19 cellular contexts compared by ENCODE assay signal in genomic region chr12:61504396-61505115, GRCh38.
DNase-seq lines count a peak whose midpoint lies in the region; ATAC-seq and TF ChIP-seq lines count a peak whose summit lies in the region.
"Had no signal": no experiment of that assay in that cellular context is flagged by ENCODE, and none has a peak within 500 bp of the region (broad histone marks: within the 10 kb centered on the region; RNA-seq: fewer than 3 reads in every experiment).

No MANE protein-coding gene starts in this region.

- H3K4me3 ChIP-seq in HUES48 (ENCODE audit: low read depth, low read length): peak overlapping the region; percentile 22; the same call in 1 of the 2 replicates
- no peak overlapping the region for H3K4me3 ChIP-seq in hepatocyte
- no peak overlapping the region for H3K4me3 ChIP-seq in left lung
- H3K4me3 ChIP-seq: BLaER1 treated with 17β-estradiol and CSF1 and Interleukin-3, amounts not matched to agents 10 nM and 100 nM; PC-9 had no signal

- H3K27ac ChIP-seq in HUES48 (ENCODE audit: low read depth, low read length) (peak overlapping the region; percentile 80), hepatocyte (no peak overlapping the region), left lung (no peak overlapping the region)
- H3K27ac ChIP-seq: BLaER1 treated with 17β-estradiol and CSF1 and Interleukin-3, amounts not matched to agents 10 nM and 100 nM; PC-9; RWPE1 had no signal

- intact Hi-C loops in left lung (cut with DNase I) (no loop called here), Calu3 (cut with micrococcal nuclease; ENCODE audit: unreplicated experiment) (no loop called here)

- H3K36me3 Mint-ChIP-seq in Calu3 (ENCODE audit: insufficient read depth, unreplicated experiment): no peaks in the 10 kb centered on the region
- H3K36me3 Mint-ChIP-seq in activated T-cell treated with anti-CD3 and anti-CD28 coated beads, Interleukin-2, amount 50 U/mL, for 24 hours (ENCODE audit: low read depth): no peaks in the 10 kb centered on the region
- H3K36me3 Mint-ChIP-seq in effector memory CD8-positive, alpha-beta T cell (ENCODE audit: insufficient read depth): no peaks in the 10 kb centered on the region
- H3K36me3 Mint-ChIP-seq: CD8-positive, alpha-beta T cell had no signal

- H3K9me3 ChIP-seq in HUES48 (ENCODE audit: control insufficient read depth, insufficient read depth, low read length) (peaks cover 11% of the 10 kb centered on the region; the same call in 1 of the 2 replicates), hepatocyte (ENCODE audit: low read depth) (no peaks in the 10 kb centered on the region), left lung (no peaks in the 10 kb centered on the region)
- H3K9me3 ChIP-seq: BLaER1 treated with 17β-estradiol and CSF1 and Interleukin-3, amounts not matched to agents 10 nM and 100 nM had no signal

- H3K36me3 ChIP-seq in HUES48 (ENCODE audit: control insufficient read depth, insufficient read depth, low read length): no peaks in the 10 kb centered on the region
- no peaks in the 10 kb centered on the region for H3K36me3 ChIP-seq in hepatocyte (replicated peaks; ENCODE audit: insufficient read depth, low read depth)
- no peaks in the 10 kb centered on the region for H3K36me3 ChIP-seq in left lung
- H3K36me3 ChIP-seq: BLaER1 treated with 17β-estradiol and CSF1 and Interleukin-3, amounts not matched to agents 10 nM and 100 nM had no signal

- no peaks in the 10 kb centered on the region for H3K9me3 Mint-ChIP-seq in Calu3 (ENCODE audit: low read depth, unreplicated experiment)
- peaks cover under 1% of the 10 kb centered on the region for H3K9me3 Mint-ChIP-seq in activated T-cell treated with anti-CD3 and anti-CD28 coated beads, Interleukin-2, amount 50 U/mL, for 24 hours
- peaks cover 7 to 27% of the 10 kb centered on the region in 2 donors for H3K9me3 Mint-ChIP-seq in effector memory CD8-positive, alpha-beta T cell

- ATAC-seq in left lung: peak; percentile 49
- no peak for ATAC-seq in effector memory CD8-positive, alpha-beta T cell (replicated peaks)
- ATAC-seq: CD8-positive, alpha-beta T cell; SK-N-SH treated with all-trans-retinoic acid at 6 μM for 48 hours had no signal

- no peaks in the 10 kb centered on the region for H3K4me1 Mint-ChIP-seq in Calu3 (ENCODE audit: low read depth, unreplicated experiment)
- no peaks in the 10 kb centered on the region for H3K4me1 Mint-ChIP-seq in activated T-cell treated with anti-CD3 and anti-CD28 coated beads, Interleukin-2, amount 50 U/mL, for 24 hours (ENCODE audit: low read depth)
- no peaks in the 10 kb centered on the region for H3K4me1 Mint-ChIP-seq in effector memory CD8-positive, alpha-beta T cell (ENCODE audit: low read depth in 2 of 2)

- H3K27me3 Mint-ChIP-seq in Calu3 (ENCODE audit: unreplicated experiment): no peaks in the 10 kb centered on the region
- H3K27me3 Mint-ChIP-seq in activated T-cell treated with anti-CD3 and anti-CD28 coated beads, Interleukin-2, amount 50 U/mL, for 24 hours: no peaks in the 10 kb centered on the region
- no peaks in the 10 kb centered on the region for H3K27me3 Mint-ChIP-seq in effector memory CD8-positive, alpha-beta T cell

- CTCF ChIA-PET in Calu3 (lab: Charles Lee): no interaction called here

- H3K27me3 ChIP-seq in HUES48 (ENCODE audit: control insufficient read depth, insufficient read depth, low read length): no peaks in the 10 kb centered on the region
- no peaks in the 10 kb centered on the region for H3K27me3 ChIP-seq in hepatocyte
- H3K27me3 ChIP-seq in left lung: no peaks in the 10 kb centered on the region
- H3K27me3 ChIP-seq: BLaER1 treated with 17β-estradiol and CSF1 and Interleukin-3, amounts not matched to agents 10 nM and 100 nM had no signal

- no peak overlapping the region for H3K27ac Mint-ChIP-seq in Calu3 (ENCODE audit: unreplicated experiment)
- no peak overlapping the region for H3K27ac Mint-ChIP-seq in activated T-cell treated with anti-CD3 and anti-CD28 coated beads, Interleukin-2, amount 50 U/mL, for 24 hours
- no peak overlapping the region for H3K27ac Mint-ChIP-seq in effector memory CD8-positive, alpha-beta T cell
- H3K27ac Mint-ChIP-seq: CD8-positive, alpha-beta T cell; HFFc6 had no signal

- H3K79me2 ChIP-seq in hepatocyte: no peaks in the 10 kb centered on the region

- no peak overlapping the region for H3K4me2 ChIP-seq in hepatocyte
- H3K4me2 ChIP-seq: BLaER1 treated with 17β-estradiol and CSF1 and Interleukin-3, amounts not matched to agents 10 nM and 100 nM; PC-9 had no signal

- DNase-seq in NCI-H748 treated with DMSO at 0.1 percent for 48 hours (lab: John Stamatoyannopoulos, UW) (peak; percentile 19), hepatocyte (ENCODE audit: low spot score) (peak; percentile 6), left lung (no peak), Calu3 (no peak), NCI-H2196 treated with DMSO at 0.1 percent for 48 hours (lab: John Stamatoyannopoulos, UW; ENCODE audit: unreplicated experiment) (no peak)
- no peak for DNase-seq in activated T-cell treated with anti-CD3 and anti-CD28 coated beads, Interleukin-2, amount 50 U/mL, for 24 hours
- DNase-seq in effector memory CD8-positive, alpha-beta T cell: no peak
- DNase-seq: CD8-positive, alpha-beta T cell; GOT3; HFFc6; NCI-H146; NCI-H2029 treated with DMSO at 0.1 percent for 48 hours; NCI-H2171; PC-9; SIG-M5 had no signal

- TF ChIP-seq CTCF in hepatocyte (IDR thresholded peaks at IDR 0.05; ENCODE audit: poor library complexity) (no peak), left lung (IDR thresholded peaks at IDR 0.05) (no peak), Calu3 (IDR thresholded peaks at IDR 0.05; ENCODE audit: unreplicated experiment) (no peak)

- 5% methylated on average over 1 of the region's 1 CpG for WGBS in hepatocyte (ENCODE audit: low lambda C conversion rate, missing lambda C conversion rate)

- peaks cover 31% of the 10 kb centered on the region for H3K4me1 ChIP-seq in HUES48 (ENCODE audit: control insufficient read depth, insufficient read depth, low read length)
- H3K4me1 ChIP-seq in hepatocyte (ENCODE audit: insufficient read depth): no peaks in the 10 kb centered on the region
- H3K4me1 ChIP-seq in left lung: no peaks in the 10 kb centered on the region
- H3K4me1 ChIP-seq: BLaER1 treated with 17β-estradiol and CSF1 and Interleukin-3, amounts not matched to agents 10 nM and 100 nM had no signal

- H3K4me3 Mint-ChIP-seq in Calu3 (ENCODE audit: low read depth, unreplicated experiment): no peak overlapping the region
- no peak overlapping the region for H3K4me3 Mint-ChIP-seq in activated T-cell treated with anti-CD3 and anti-CD28 coated beads, Interleukin-2, amount 50 U/mL, for 24 hours
- H3K4me3 Mint-ChIP-seq in effector memory CD8-positive, alpha-beta T cell: no peak overlapping the region
- H3K4me3 Mint-ChIP-seq: CD8-positive, alpha-beta T cell; HFFc6 had no signal

- no peak overlapping the region for H3K9ac ChIP-seq in HUES48 (ENCODE audit: low read depth, low read length)
- H3K9ac ChIP-seq: BLaER1 treated with 17β-estradiol and CSF1 and Interleukin-3, amounts not matched to agents 10 nM and 100 nM had no signal

- no peaks in the 10 kb centered on the region for H3K9me2 ChIP-seq in hepatocyte (replicated peaks; ENCODE audit: insufficient read depth)

- no TSS peak for BruUV-seq in Calu3 (replicated peaks; lab: Mats Ljungman, UMichigan)

- no peaks in the 10 kb centered on the region for H4K20me1 ChIP-seq in hepatocyte (ENCODE audit: insufficient read depth, poor library complexity, severe bottlenecking)
- H4K20me1 ChIP-seq: BLaER1 treated with 17β-estradiol and CSF1 and Interleukin-3, amounts not matched to agents 10 nM and 100 nM had no signal

- no peak overlapping the region for H2AFZ ChIP-seq in hepatocyte
- H2AFZ ChIP-seq: PC-9 had no signal

Comparison
In these comparisons a context has a peak if more than half of its experiments do, and no peak if none do; other contexts are left out.
1. DNase-seq: peak in NCI-H748 treated with DMSO at 0.1 percent for 48 hours (single experiment) and hepatocyte (single experiment); none in left lung (0 of 2), Calu3 (single experiment), NCI-H2196 treated with DMSO at 0.1 percent for 48 hours (single experiment), activated T-cell treated with anti-CD3 and anti-CD28 coated beads, Interleukin-2, amount 50 U/mL, for 24 hours (single experiment) and effector memory CD8-positive, alpha-beta T cell (0 of 3).